Comparison of ENCODE assay signal across 11 cellular contexts in genomic region chr17:21289902-21290571, GRCh38. TPM values are rescaled to one million over a fixed set of nuclear protein-coding genes. Genes with fewer than 3 reads are reported as not detected.
DNase-seq lines count a peak whose midpoint lies in the region; ATAC-seq, FAIRE-seq and TF ChIP-seq lines count a peak whose summit lies in the region.
"Had no signal": no experiment of that assay in that cellular context is flagged by ENCODE, and none has a peak within 500 bp of the region (broad histone marks: within the 10 kb centered on the region; RNA-seq: fewer than 3 reads in every experiment).

No MANE protein-coding gene starts in this region.

- H3K4me3 Mint-ChIP-seq in activated naive CD8-positive, alpha-beta T cell = no peak overlapping the region
- no peak overlapping the region for H3K4me3 Mint-ChIP-seq in activated naive CD8-positive, alpha-beta T cell treated with anti-CD3 and anti-CD28 coated beads for 36 hours
- H3K4me3 Mint-ChIP-seq in activated naive CD8-positive, alpha-beta T cell treated with anti-CD3 and anti-CD28 coated beads, Interleukin-2, amount 50 U/mL, for 24 hours = no peak overlapping the region
- H3K4me3 Mint-ChIP-seq: mesothelial cell of epicardium had no signal

- H3K36me3 Mint-ChIP-seq in activated naive CD8-positive, alpha-beta T cell = peaks cover 9% of the 10 kb centered on the region
- peaks cover 32% of the 10 kb centered on the region for H3K36me3 Mint-ChIP-seq in activated naive CD8-positive, alpha-beta T cell treated with anti-CD3 and anti-CD28 coated beads for 36 hours
- H3K36me3 Mint-ChIP-seq in activated naive CD8-positive, alpha-beta T cell treated with anti-CD3 and anti-CD28 coated beads, Interleukin-2, amount 50 U/mL, for 24 hours (ENCODE audit: low read depth) = peaks cover 61% of the 10 kb centered on the region

- peaks cover 15% of the 10 kb centered on the region for H3K36me3 ChIP-seq in lower lobe of right lung

- H3K9me3 Mint-ChIP-seq in activated naive CD8-positive, alpha-beta T cell (ENCODE audit: low read depth) = no peaks in the 10 kb centered on the region
- H3K9me3 Mint-ChIP-seq in activated naive CD8-positive, alpha-beta T cell treated with anti-CD3 and anti-CD28 coated beads for 36 hours = peaks cover 1% of the 10 kb centered on the region
- H3K9me3 Mint-ChIP-seq in activated naive CD8-positive, alpha-beta T cell treated with anti-CD3 and anti-CD28 coated beads, Interleukin-2, amount 50 U/mL, for 24 hours = no peaks in the 10 kb centered on the region
- H3K9me3 Mint-ChIP-seq: mesothelial cell of epicardium had no signal

- peak overlapping the region; percentile 95 for H3K27ac ChIP-seq in lower lobe of right lung

- H3K27ac Mint-ChIP-seq in activated naive CD8-positive, alpha-beta T cell = peak overlapping the region; percentile 22
- no peak overlapping the region for H3K27ac Mint-ChIP-seq in activated naive CD8-positive, alpha-beta T cell treated with anti-CD3 and anti-CD28 coated beads for 36 hours
- H3K27ac Mint-ChIP-seq in activated naive CD8-positive, alpha-beta T cell treated with anti-CD3 and anti-CD28 coated beads, Interleukin-2, amount 50 U/mL, for 24 hours = peak overlapping the region; percentile 77
- H3K27ac Mint-ChIP-seq: mesothelial cell of epicardium had no signal

- H3K4me3 ChIP-seq in lower lobe of right lung = no peak overlapping the region

- H3K9me3 ChIP-seq in lower lobe of right lung = no peaks in the 10 kb centered on the region

- H3K4me1 Mint-ChIP-seq in activated naive CD8-positive, alpha-beta T cell (ENCODE audit: low read depth) = peaks cover 44% of the 10 kb centered on the region
- peaks cover 37% of the 10 kb centered on the region for H3K4me1 Mint-ChIP-seq in activated naive CD8-positive, alpha-beta T cell treated with anti-CD3 and anti-CD28 coated beads for 36 hours
- peaks cover 59% of the 10 kb centered on the region for H3K4me1 Mint-ChIP-seq in activated naive CD8-positive, alpha-beta T cell treated with anti-CD3 and anti-CD28 coated beads, Interleukin-2, amount 50 U/mL, for 24 hours

- intact Hi-C loops in lower lobe of right lung (cut with DNase I) = no loop called here

- FAIRE-seq in RCC 7860 (lab: Jason Lieb, UNC) = no peak

- ATAC-seq in activated naive CD8-positive, alpha-beta T cell treated with anti-CD3 and anti-CD28 coated beads, Interleukin-2, amount 50 U/mL, for 24 hours = no peak
- ATAC-seq in lower lobe of right lung (no peak), GM21526 (IDR thresholded peaks at IDR 0.05; ENCODE audit: low FRiP score, unreplicated experiment) (no peak)

- no peak for TF ChIP-seq CTCF in lower lobe of right lung (IDR thresholded peaks at IDR 0.05)

- H3K27me3 ChIP-seq in lower lobe of right lung (ENCODE audit: low read depth) = no peaks in the 10 kb centered on the region

- H3K27me3 Mint-ChIP-seq in activated naive CD8-positive, alpha-beta T cell = peaks cover 9% of the 10 kb centered on the region
- peaks cover 8% of the 10 kb centered on the region for H3K27me3 Mint-ChIP-seq in activated naive CD8-positive, alpha-beta T cell treated with anti-CD3 and anti-CD28 coated beads for 36 hours
- peaks cover 3% of the 10 kb centered on the region for H3K27me3 Mint-ChIP-seq in activated naive CD8-positive, alpha-beta T cell treated with anti-CD3 and anti-CD28 coated beads, Interleukin-2, amount 50 U/mL, for 24 hours

- DNase-seq in activated naive CD8-positive, alpha-beta T cell treated with anti-CD3 and anti-CD28 coated beads for 36 hours = no peak
- DNase-seq in activated naive CD8-positive, alpha-beta T cell treated with anti-CD3 and anti-CD28 coated beads, Interleukin-2, amount 50 U/mL, for 24 hours = no peak
- DNase-seq in lower lobe of right lung (no peak), ureter (ENCODE audit: low spot score) (peak; percentile 71), HuH-7 (ENCODE audit: low spot score) (no peak), RCC 7860 (ENCODE audit: low spot score) (no peak)
- DNase-seq: erythroblast, MV-4-11 had no signal

- H3K4me1 ChIP-seq in lower lobe of right lung = peaks cover 43% of the 10 kb centered on the region

RNA-seq across cellular contexts. Expression of gene MAP2K3, which starts 5.5 kb away (rescaled TPM):
- total RNA-seq in activated naive CD8-positive, alpha-beta T cell treated with anti-CD3 and anti-CD28 coated beads for 36 hours = 100 to 1,000 TPM; 136 to 139 TPM
- total RNA-seq in lower lobe of right lung (55.2 TPM), ureter (55.2 TPM)

RNA-seq across cellular contexts. Expression of gene NATD1, which starts 36.8 kb away (rescaled TPM):
- 1 to 10 TPM in 1 of 2 experiments, under 1 TPM in 1; 0.90 to 1.1 TPM for total RNA-seq in activated naive CD8-positive, alpha-beta T cell treated with anti-CD3 and anti-CD28 coated beads for 36 hours
- 15.7 TPM for total RNA-seq in lower lobe of right lung
- total RNA-seq in ureter = 5.6 TPM
